33 cellular contexts compared by ENCODE assay signal in genomic region chr3:151217208-151217607, GRCh38. TPM values are rescaled to one million over a fixed set of nuclear protein-coding genes. Genes with fewer than 3 reads are reported as not detected.
"Had no signal": no experiment of that assay in that cellular context is flagged by ENCODE, and none has a peak within 500 bp of the region (broad histone marks: within the 10 kb centered on the region; RNA-seq: fewer than 3 reads in every experiment).

No MANE protein-coding gene starts in this region.

- H3K27ac Mint-ChIP-seq: activated CD8-positive, alpha-beta memory T cell treated with anti-CD3 and anti-CD28 coated beads, Interleukin-2, amount 10 ng/mL, durations not matched to agents 7 days and 5 days; activated CD8-positive, alpha-beta T cell treated with anti-CD3 and anti-CD28 coated beads, Interleukin-2, amount 10 ng/mL, durations not matched to agents 7 days and 5 days; activated naive CD4-positive, alpha-beta T cell treated with anti-CD3 and anti-CD28 coated beads, Interleukin-2, amount 50 U/mL, for 24 hours; activated naive CD8-positive, alpha-beta T cell treated with anti-CD3 and anti-CD28 coated beads, Interleukin-2, amount 50 U/mL, for 24 hours; activated T-helper 2 cell treated with anti-CD3 and anti-CD28 coated beads, Interferon-gamma antibody, Interleukin-2, Interleukin-4, amounts not matched to agents 10 μg/mL and 5 μg/mL and 100 μg/mL, durations not matched to agents 14 hours and 24 hours and 36 hours; naive thymus-derived CD4-positive, alpha-beta T cell; stimulated activated memory B cell treated with anti-CD40 and anti-IgM and Interleukin-4, amounts not matched to agents 10 μg/mL and 1 μg/mL and 100 μg/mL, for 72 hours had no signal

- H3K4me1 ChIP-seq: body of pancreas, pancreas, prostate gland, thyroid gland had no signal

- H3K9me3 Mint-ChIP-seq: activated naive CD4-positive, alpha-beta T cell treated with anti-CD3 and anti-CD28 coated beads, Interleukin-2, amount 50 U/mL, for 24 hours had no signal

- H3K4me3 ChIP-seq: body of pancreas, coronary artery, dorsolateral prefrontal cortex, gastroesophageal sphincter, lung, pancreas, prostate gland, sigmoid colon, stomach, thyroid gland had no signal

- H3K27me3 ChIP-seq: body of pancreas, dorsolateral prefrontal cortex, gastroesophageal sphincter, pancreas, sigmoid colon, stomach, thyroid gland had no signal

- H3K27ac ChIP-seq: body of pancreas, coronary artery, gastroesophageal sphincter, pancreas, prostate gland, sigmoid colon, stomach, thyroid gland had no signal

- H3K27me3 Mint-ChIP-seq: activated CD8-positive, alpha-beta memory T cell treated with anti-CD3 and anti-CD28 coated beads, Interleukin-2, amount 10 ng/mL, durations not matched to agents 7 days and 5 days; activated naive CD4-positive, alpha-beta T cell treated with anti-CD3 and anti-CD28 coated beads, Interleukin-2, amount 50 U/mL, for 24 hours; activated naive CD8-positive, alpha-beta T cell treated with anti-CD3 and anti-CD28 coated beads, Interleukin-2, amount 50 U/mL, for 24 hours; naive thymus-derived CD4-positive, alpha-beta T cell; stimulated activated memory B cell treated with anti-CD40 and anti-IgM and Interleukin-4, amounts not matched to agents 10 μg/mL and 1 μg/mL and 100 μg/mL, for 72 hours had no signal

- H3K36me3 ChIP-seq: gastroesophageal sphincter, pancreas, prostate gland, sigmoid colon, stomach, thyroid gland had no signal

- DNase-seq: activated CD8-positive, alpha-beta memory T cell treated with anti-CD3 and anti-CD28 coated beads, Interleukin-2, amount 10 ng/mL, durations not matched to agents 7 days and 5 days; activated CD8-positive, alpha-beta T cell treated with anti-CD3 and anti-CD28 coated beads, Interleukin-2, amount 10 ng/mL, durations not matched to agents 7 days and 5 days; activated naive CD8-positive, alpha-beta T cell treated with anti-CD3 and anti-CD28 coated beads, Interleukin-2, amount 50 U/mL, for 24 hours; activated T-cell treated with anti-CD3 and anti-CD28 coated beads, Interleukin-2, amount 50 U/mL, for 48 hours; body of pancreas; cerebellar nuclear complex; dorsolateral prefrontal cortex; effector memory CD4-positive, alpha-beta T cell; head of caudate nucleus; immature natural killer cell; kidney; midbrain; naive thymus-derived CD4-positive, alpha-beta T cell; pancreas; retina; sigmoid colon; small intestine; stimulated activated CD4-positive, alpha-beta T cell treated with anti-CD3 and anti-CD28 coated beads, Interleukin-1b, Interleukin-23, amount 100 ng/mL, for 48 hours; stimulated activated CD4-positive, alpha-beta T cell treated with anti-CD3 and anti-CD28 coated beads, Interleukin-4, amount 100 ng/mL, for 4 hours; stimulated activated CD8-positive, alpha-beta memory T cell treated with anti-CD3 and anti-CD28 coated beads, Interleukin-4, amount 100 ng/mL, for 48 hours; stomach; T-helper 2 cell; thyroid gland had no signal

- H3K4me3 Mint-ChIP-seq: activated CD8-positive, alpha-beta memory T cell treated with anti-CD3 and anti-CD28 coated beads, Interleukin-2, amount 10 ng/mL, durations not matched to agents 7 days and 5 days; activated CD8-positive, alpha-beta T cell treated with anti-CD3 and anti-CD28 coated beads, Interleukin-2, amount 10 ng/mL, durations not matched to agents 7 days and 5 days; activated naive CD4-positive, alpha-beta T cell treated with anti-CD3 and anti-CD28 coated beads, Interleukin-2, amount 50 U/mL, for 24 hours; activated naive CD8-positive, alpha-beta T cell treated with anti-CD3 and anti-CD28 coated beads, Interleukin-2, amount 50 U/mL, for 24 hours; immature natural killer cell; naive thymus-derived CD4-positive, alpha-beta T cell; stimulated activated memory B cell treated with anti-CD40 and anti-IgM and Interleukin-4, amounts not matched to agents 10 μg/mL and 1 μg/mL and 100 μg/mL, for 72 hours had no signal

- H3K4me1 Mint-ChIP-seq: stimulated activated memory B cell treated with anti-CD40 and anti-IgM and Interleukin-4, amounts not matched to agents 10 μg/mL and 1 μg/mL and 100 μg/mL, for 72 hours had no signal

- H3K9me3 ChIP-seq: body of pancreas, gastroesophageal sphincter, pancreas, prostate gland, sigmoid colon, stomach, thyroid gland had no signal

RNA-seq across cellular contexts. Expression of gene GPR171, which starts 14.2 kb away (rescaled TPM):
- total RNA-seq: fibroblast of lung, fibroblast of villous mesenchyme had no signal
- polyA plus RNA-seq: fibroblast of lung, neural cell had no signal
